In genomic region chr7:1662767-1663166, GRCh38 we compare ENCODE assay signal across 17 cellular contexts. TPM values are rescaled to one million over a fixed set of nuclear protein-coding genes. Genes with fewer than 3 reads are reported as not detected.
DNase-seq lines count a peak whose midpoint lies in the region; ATAC-seq and TF ChIP-seq lines count a peak whose summit lies in the region.
"Had no signal": no experiment of that assay in that cellular context is flagged by ENCODE, and none has a peak within 500 bp of the region (broad histone marks: within the 10 kb centered on the region; RNA-seq: fewer than 3 reads in every experiment).

No MANE protein-coding gene starts in this region.

- TF ChIP-seq CTCF in WTC11 (IDR thresholded peaks at IDR 0.05) (no peak), right lobe of liver (IDR thresholded peaks at IDR 0.05) (no peak), type B pancreatic cell (conservative IDR thresholded peaks at IDR 0.05) (no peak), OCI-LY7 (conservative IDR thresholded peaks at IDR 0.05; ENCODE audit: low read length) (no peak)

- no peaks in the 10 kb centered on the region for H3K36me3 Mint-ChIP-seq in activated naive CD8-positive, alpha-beta T cell treated with anti-CD3 and anti-CD28 coated beads, Interleukin-2, amount 10 ng/mL, durations not matched to agents 7 days and 5 days
- H3K36me3 Mint-ChIP-seq in activated naive CD8-positive, alpha-beta T cell treated with anti-CD3 and anti-CD28 coated beads for 36 hours: no peaks in the 10 kb centered on the region
- H3K36me3 Mint-ChIP-seq in WTC11: no peaks in the 10 kb centered on the region
- no peaks in the 10 kb centered on the region for H3K36me3 Mint-ChIP-seq in type B pancreatic cell
- H3K36me3 Mint-ChIP-seq in stimulated activated effector memory CD8-positive, alpha-beta T cell treated with anti-CD3 and anti-CD28 coated beads, Interleukin-12 subunit alpha, Interleukin-12 subunit beta, amount 100 ng/mL, for 72 hours: no peaks in the 10 kb centered on the region

- H3K4me1 ChIP-seq in right lobe of liver: peaks cover 0 to 23% (median 4%) of the 10 kb centered on the region in 4 donors
- H3K4me1 ChIP-seq in OCI-LY7 (ENCODE audit: insufficient read depth, low read length, poor library complexity, severe bottlenecking): no peaks in the 10 kb centered on the region

- H3K79me2 ChIP-seq in OCI-LY7 (ENCODE audit: insufficient read depth, low read depth, low read length): no peaks in the 10 kb centered on the region

- POLR2A ChIA-PET in activated naive CD8-positive, alpha-beta T cell treated with anti-CD3 and anti-CD28 coated beads, Interleukin-2, amount 10 ng/mL, durations not matched to agents 7 days and 5 days (lab: Charles Lee): no interaction called here
- POLR2A ChIA-PET in WTC11 (lab: Charles Lee) (interaction anchor here (0.6 kb wide), 1 partner anchor 54 kb away, joined by 3 read pairs; no protein-coding TSS in a partner anchor), OCI-LY7 (lab: Charles Lee) (interaction anchor here (0.6 to 0.7 kb wide), 2 partner anchors 35 to 87 kb away, joined by 3 to 7 read pairs; no protein-coding TSS in a partner anchor)

- no peaks in the 10 kb centered on the region for H3K9me3 Mint-ChIP-seq in activated naive CD8-positive, alpha-beta T cell treated with anti-CD3 and anti-CD28 coated beads, Interleukin-2, amount 10 ng/mL, durations not matched to agents 7 days and 5 days
- peaks cover 2% of the 10 kb centered on the region for H3K9me3 Mint-ChIP-seq in activated naive CD8-positive, alpha-beta T cell treated with anti-CD3 and anti-CD28 coated beads for 36 hours
- H3K9me3 Mint-ChIP-seq in WTC11 (peaks cover 11% of the 10 kb centered on the region; the same call in 1 of the 2 replicates), type B pancreatic cell (no peaks in the 10 kb centered on the region)
- H3K9me3 Mint-ChIP-seq in stimulated activated effector memory CD8-positive, alpha-beta T cell treated with anti-CD3 and anti-CD28 coated beads, Interleukin-12 subunit alpha, Interleukin-12 subunit beta, amount 100 ng/mL, for 72 hours: no peaks in the 10 kb centered on the region
- H3K9me3 Mint-ChIP-seq: T-helper 2 cell treated with Interferon-gamma antibody and Interleukin-4, amounts not matched to agents 5 μg/mL and 100 μg/mL, for 36 hours had no signal

- no peak overlapping the region for H2AFZ ChIP-seq in OCI-LY7 (ENCODE audit: low read length)

- no peak overlapping the region for H3K27ac Mint-ChIP-seq in activated naive CD8-positive, alpha-beta T cell treated with anti-CD3 and anti-CD28 coated beads, Interleukin-2, amount 10 ng/mL, durations not matched to agents 7 days and 5 days
- H3K27ac Mint-ChIP-seq in activated naive CD8-positive, alpha-beta T cell treated with anti-CD3 and anti-CD28 coated beads for 36 hours: no peak overlapping the region
- H3K27ac Mint-ChIP-seq in WTC11 (no peak overlapping the region), type B pancreatic cell (no peak overlapping the region)
- no peak overlapping the region for H3K27ac Mint-ChIP-seq in stimulated activated effector memory CD8-positive, alpha-beta T cell treated with anti-CD3 and anti-CD28 coated beads, Interleukin-12 subunit alpha, Interleukin-12 subunit beta, amount 100 ng/mL, for 72 hours
- H3K27ac Mint-ChIP-seq: T-helper 2 cell treated with Interferon-gamma antibody and Interleukin-4, amounts not matched to agents 5 μg/mL and 100 μg/mL, for 36 hours had no signal

- DNase-seq in activated naive CD8-positive, alpha-beta T cell treated with anti-CD3 and anti-CD28 coated beads, Interleukin-2, amount 10 ng/mL, durations not matched to agents 7 days and 5 days: peak; percentile 19
- no peak for DNase-seq in activated naive CD8-positive, alpha-beta T cell treated with anti-CD3 and anti-CD28 coated beads for 36 hours
- DNase-seq in WTC11 (ENCODE audit: low spot score) (peak; percentile 10), right lobe of liver (peak in 2 of 3 donors; percentile 33 to 42), type B pancreatic cell (ENCODE audit: extremely low spot score, unreplicated experiment) (peak; percentile 65), SHP77 (lab: John Stamatoyannopoulos, UW) (no peak), OCI-LY7 (ENCODE audit: low spot score) (no peak)
- DNase-seq in stimulated activated effector memory CD8-positive, alpha-beta T cell treated with anti-CD3 and anti-CD28 coated beads, Interleukin-12 subunit alpha, Interleukin-12 subunit beta, amount 100 ng/mL, for 72 hours (ENCODE audit: low spot score in 2 of 2): no peak
- DNase-seq: activated gamma-delta T cell, anterior cingulate cortex, foreskin melanocyte, NCI-H187, NCI-H446 treated with DMSO at 0.1 percent for 48 hours, SIG-M5 had no signal

- CTCF ChIA-PET in WTC11 (lab: Charles Lee) (interaction anchor here (2.0 to 2.3 kb wide), 2 partner anchors 47 to 151 kb away, joined by 8 to 11 read pairs; no protein-coding TSS in a partner anchor), OCI-LY7 (lab: Charles Lee; ENCODE audit: unreplicated experiment) (no interaction called here)

- H3K27me3 ChIP-seq in right lobe of liver: no peaks in the 10 kb centered on the region

- ATAC-seq in activated naive CD8-positive, alpha-beta T cell treated with anti-CD3 and anti-CD28 coated beads, Interleukin-2, amount 10 ng/mL, durations not matched to agents 7 days and 5 days (ENCODE audit: low read depth): no peak
- ATAC-seq in WTC11 (no peak), right lobe of liver (no peak)
- ATAC-seq in stimulated activated effector memory CD8-positive, alpha-beta T cell treated with anti-CD3 and anti-CD28 coated beads, Interleukin-12 subunit alpha, Interleukin-12 subunit beta, amount 100 ng/mL, for 72 hours: no peak
- ATAC-seq: stimulated activated naive CD8-positive, alpha-beta T cell treated with anti-CD3 and anti-CD28 coated beads, Interleukin-15, Interleukin-2, amounts not matched to agents 100 U/mL and 50 U/mL, for 24 hours had no signal

- 67% methylated on average over 10 of the region's 13 CpGs for WGBS in right lobe of liver (ENCODE audit: insufficient coverage, low coverage, low lambda C conversion rate, missing lambda C conversion rate)

- H3K4me3 ChIP-seq in right lobe of liver (no peak overlapping the region), OCI-LY7 (ENCODE audit: low read depth, low read length, poor library complexity, severe bottlenecking) (no peak overlapping the region)

- no peaks in the 10 kb centered on the region for H4K20me1 ChIP-seq in OCI-LY7 (ENCODE audit: insufficient read depth, low read length)

- BruUV-seq in OCI-LY7 (replicated peaks; lab: Mats Ljungman, UMichigan): no TSS peak

- intact Hi-C loops in right lobe of liver (cut with DNase I): no loop called here
- intact Hi-C loops in OCI-LY7 (cut with micrococcal nuclease; ENCODE audit: unreplicated experiment): loop anchor here (10.0 kb wide), 1 partner anchor 88 kb away; the partner anchor contains the start of gene PSMG3

- H3K9me3 ChIP-seq in right lobe of liver: no peaks in the 10 kb centered on the region
- no peaks in the 10 kb centered on the region for H3K9me3 ChIP-seq in OCI-LY7 (ENCODE audit: low read length)
- H3K9me3 ChIP-seq: Caco-2 had no signal

- no peak overlapping the region for H3K27ac ChIP-seq in right lobe of liver
- H3K27ac ChIP-seq in OCI-LY7 (ENCODE audit: low read depth, low read length, poor library complexity, severe bottlenecking): no peak overlapping the region

- no peak for TF ChIP-seq POLR2A in right lobe of liver (IDR thresholded peaks at IDR 0.05)

- no peak overlapping the region for H3K4me2 ChIP-seq in OCI-LY7 (ENCODE audit: low read length)

- peaks cover 2% of the 10 kb centered on the region for H3K4me1 Mint-ChIP-seq in activated naive CD8-positive, alpha-beta T cell treated with anti-CD3 and anti-CD28 coated beads, Interleukin-2, amount 10 ng/mL, durations not matched to agents 7 days and 5 days
- no peaks in the 10 kb centered on the region for H3K4me1 Mint-ChIP-seq in activated naive CD8-positive, alpha-beta T cell treated with anti-CD3 and anti-CD28 coated beads for 36 hours
- H3K4me1 Mint-ChIP-seq in WTC11 (peaks cover 4% of the 10 kb centered on the region), type B pancreatic cell (ENCODE audit: unreplicated experiment) (no peaks in the 10 kb centered on the region)
- peaks cover 12% of the 10 kb centered on the region for H3K4me1 Mint-ChIP-seq in stimulated activated effector memory CD8-positive, alpha-beta T cell treated with anti-CD3 and anti-CD28 coated beads, Interleukin-12 subunit alpha, Interleukin-12 subunit beta, amount 100 ng/mL, for 72 hours

- H3K27me3 Mint-ChIP-seq in activated naive CD8-positive, alpha-beta T cell treated with anti-CD3 and anti-CD28 coated beads, Interleukin-2, amount 10 ng/mL, durations not matched to agents 7 days and 5 days: peaks cover 30% of the 10 kb centered on the region
- H3K27me3 Mint-ChIP-seq in activated naive CD8-positive, alpha-beta T cell treated with anti-CD3 and anti-CD28 coated beads for 36 hours: peaks cover 48% of the 10 kb centered on the region
- H3K27me3 Mint-ChIP-seq in WTC11 (ENCODE audit: low read depth) (peaks cover 57% of the 10 kb centered on the region), type B pancreatic cell (peaks cover 52% of the 10 kb centered on the region)

- H3K36me3 ChIP-seq in right lobe of liver (no peaks in the 10 kb centered on the region), OCI-LY7 (ENCODE audit: insufficient read depth, low read length) (no peaks in the 10 kb centered on the region)

- no peaks in the 10 kb centered on the region for H3K9me2 ChIP-seq in OCI-LY7 (ENCODE audit: insufficient read depth, low read length)

- no peak overlapping the region for H3K4me3 Mint-ChIP-seq in activated naive CD8-positive, alpha-beta T cell treated with anti-CD3 and anti-CD28 coated beads, Interleukin-2, amount 10 ng/mL, durations not matched to agents 7 days and 5 days
- H3K4me3 Mint-ChIP-seq in activated naive CD8-positive, alpha-beta T cell treated with anti-CD3 and anti-CD28 coated beads for 36 hours: no peak overlapping the region
- H3K4me3 Mint-ChIP-seq in WTC11: peak overlapping the region; percentile 34; the same call in 1 of the 2 replicates
- H3K4me3 Mint-ChIP-seq in type B pancreatic cell: no peak overlapping the region
- no peak overlapping the region for H3K4me3 Mint-ChIP-seq in stimulated activated effector memory CD8-positive, alpha-beta T cell treated with anti-CD3 and anti-CD28 coated beads, Interleukin-12 subunit alpha, Interleukin-12 subunit beta, amount 100 ng/mL, for 72 hours

RNA-seq across cellular contexts. Expression of gene ELFN1, which starts 7.3 kb away (rescaled TPM):
- not detected for total RNA-seq in activated naive CD8-positive, alpha-beta T cell treated with anti-CD3 and anti-CD28 coated beads, Interleukin-2, amount 10 ng/mL, durations not matched to agents 7 days and 5 days
- under 1 TPM; 0.14 to 0.19 TPM for total RNA-seq in activated naive CD8-positive, alpha-beta T cell treated with anti-CD3 and anti-CD28 coated beads for 36 hours
- total RNA-seq in WTC11 (2021) (4.1 to 4.6 TPM (median 4.4 TPM) in 3 replicates), right lobe of liver (10 to 100 TPM in 1 of 6 experiments, 1 to 10 TPM in 5; 5.4 to 13.0 (median 7.5) TPM), type B pancreatic cell (ENCODE audit: low replicate concordance) (5.7 and 5.8 TPM in 2 replicates), OCI-LY7 (2022) (not detected in 2 replicates)
- total RNA-seq in OCI-LY7 (2014; rRNA removed; shearing (Covaris generic)): not detected in 2 replicates

Comparison
In these comparisons a context has a peak if more than half of its experiments do, and no peak if none do; other contexts are left out.
1. DNase-seq: peak in activated naive CD8-positive, alpha-beta T cell treated with anti-CD3 and anti-CD28 coated beads, Interleukin-2, amount 10 ng/mL, durations not matched to agents 7 days and 5 days (single experiment), WTC11 (single experiment), right lobe of liver (2 of 3) and type B pancreatic cell (single experiment); none in activated naive CD8-positive, alpha-beta T cell treated with anti-CD3 and anti-CD28 coated beads for 36 hours (single experiment), SHP77 (0 of 2), OCI-LY7 (single experiment) and stimulated activated effector memory CD8-positive, alpha-beta T cell treated with anti-CD3 and anti-CD28 coated beads, Interleukin-12 subunit alpha, Interleukin-12 subunit beta, amount 100 ng/mL, for 72 hours (0 of 2).